Comparison of ENCODE assay signal across 8 cellular contexts in genomic region chr12:109899345-109899744, GRCh38. TPM values are rescaled to one million over a fixed set of nuclear protein-coding genes. Genes with fewer than 3 reads are reported as not detected.
DNase-seq lines count a peak whose midpoint lies in the region; ATAC-seq and TF ChIP-seq lines count a peak whose summit lies in the region.
"Not testable (repeated sequence)": the region's sequence is repeated elsewhere in the genome, so short reads cannot be mapped to it uniquely, and the experiment has no call there.

No MANE protein-coding gene starts in this region.

- POLR2A ChIA-PET in activated CD4-positive, alpha-beta memory T cell treated with anti-CD3 and anti-CD28 coated beads for 36 hours (lab: Charles Lee) = not testable (repeated sequence)

- in situ Hi-C loops in transverse colon (cut with MboI; ENCODE audit: low pct_ligation_motif_present in 1 of 4, low pct_unique_long_range_greater_than_20kb in 1 of 4, low sequenced_read_pairs in 3 of 4) = not testable (repeated sequence)

- H3K4me1 Mint-ChIP-seq in Calu3 (ENCODE audit: low read depth, unreplicated experiment) = peaks cover 23% of the 10 kb centered on the region
- peaks cover 22% of the 10 kb centered on the region for H3K4me1 Mint-ChIP-seq in activated CD4-positive, alpha-beta memory T cell treated with anti-CD3 and anti-CD28 coated beads for 36 hours (ENCODE audit: low read depth)

- ATAC-seq in body of pancreas, psoas muscle: not testable (repeated sequence)

- not testable (repeated sequence) for H3K9me3 ChIP-seq in body of pancreas; mesodermal cell (ENCODE audit: control insufficient read depth, low read length); psoas muscle; transverse colon

- DNase-seq in Calu3; NB4 (ENCODE audit: low read depth); activated CD4-positive, alpha-beta memory T cell treated with anti-CD3 and anti-CD28 coated beads for 36 hours; body of pancreas; fibroblast of mammary gland (ENCODE audit: low read depth); psoas muscle; transverse colon: not testable (repeated sequence)

- WGBS in body of pancreas, 2 donors = 84 to 85% methylated on average over 15 of the region's 15 CpGs
- 85 to 99% methylated on average over 15 of the region's 15 CpGs for WGBS in mesodermal cell (ENCODE audit: insufficient coverage in 2 of 2), 2 experiments
- 90 to 94% (median 92%) methylated on average over 15 of the region's 15 CpGs for WGBS in psoas muscle, 3 donors
- 92 to 94% methylated on average over 9 to 15 of the region's 15 CpGs for WGBS in transverse colon (ENCODE audit: low coverage in 1 of 2), 2 donors

- H3K27me3 ChIP-seq in body of pancreas; psoas muscle (ENCODE audit: insufficient read depth in 3 of 3, low read length in 2 of 3); transverse colon: not testable (repeated sequence)

- H3K36me3 Mint-ChIP-seq in Calu3 (ENCODE audit: insufficient read depth, unreplicated experiment) = peaks cover 39% of the 10 kb centered on the region
- H3K36me3 Mint-ChIP-seq in activated CD4-positive, alpha-beta memory T cell treated with anti-CD3 and anti-CD28 coated beads for 36 hours = peaks cover 12% of the 10 kb centered on the region

- H3K4me3 Mint-ChIP-seq in Calu3 (ENCODE audit: low read depth, unreplicated experiment) = peak overlapping the region; percentile 96
- peak overlapping the region; percentile 81 for H3K4me3 Mint-ChIP-seq in activated CD4-positive, alpha-beta memory T cell treated with anti-CD3 and anti-CD28 coated beads for 36 hours

- H3K27ac ChIP-seq in body of pancreas = peak overlapping the region in 3 of 4 donors; percentile 76 to 82 (median 80)
- H3K27ac ChIP-seq in mesodermal cell (ENCODE audit: low read depth, low read length, severe bottlenecking) = peak overlapping the region; percentile 74
- peak overlapping the region; percentile 78 for H3K27ac ChIP-seq in psoas muscle
- peak overlapping the region in 3 of 4 donors; percentile 81 to 87 (median 84) for H3K27ac ChIP-seq in transverse colon

- TF ChIP-seq CTCF in Calu3 (IDR thresholded peaks at IDR 0.05; ENCODE audit: unreplicated experiment); NB4 (IDR thresholded peaks at IDR 0.05; ENCODE audit: low read depth, low read length); body of pancreas (IDR thresholded peaks at IDR 0.05); fibroblast of mammary gland (conservative IDR thresholded peaks at IDR 0.05; ENCODE audit: control insufficient read depth, insufficient read depth, low read depth, low read length); psoas muscle (IDR thresholded peaks at IDR 0.05); transverse colon (IDR thresholded peaks at IDR 0.05): not testable (repeated sequence)

- CTCF ChIA-PET in Calu3 (lab: Charles Lee) = not testable (repeated sequence)
- CTCF ChIA-PET in activated CD4-positive, alpha-beta memory T cell treated with anti-CD3 and anti-CD28 coated beads for 36 hours (lab: Charles Lee) = interaction anchor here (1.4 to 2.9 kb wide), 2 partner anchors 11 to 54 kb away, joined by 6 to 10 read pairs; no protein-coding TSS in a partner anchor

- H3K4me1 ChIP-seq in body of pancreas (peaks cover 24% of the 10 kb centered on the region), psoas muscle (peaks cover 18% of the 10 kb centered on the region), transverse colon (peaks cover 4 to 24% (median 16%) of the 10 kb centered on the region in 4 donors)
- H3K4me1 ChIP-seq in mesodermal cell (ENCODE audit: control insufficient read depth, insufficient read depth, low read length, poor library complexity, severe bottlenecking) = not testable (repeated sequence)

- H3K36me3 ChIP-seq in body of pancreas (replicated peaks in 1 of 2; ENCODE audit: insufficient read depth in 1 of 2, low read depth in 2 of 2) = peaks cover 0 to 11% of the 10 kb centered on the region in 2 donors
- peaks cover 18% of the 10 kb centered on the region for H3K36me3 ChIP-seq in mesodermal cell (ENCODE audit: control insufficient read depth, insufficient read depth, low read length)
- H3K36me3 ChIP-seq in psoas muscle (ENCODE audit: insufficient read depth in 1 of 2, low read depth in 1 of 2) = peaks cover 0 to 18% of the 10 kb centered on the region in 2 donors
- peaks cover 0 to 13% (median 5%) of the 10 kb centered on the region in 4 donors for H3K36me3 ChIP-seq in transverse colon

- TF ChIP-seq EP300 in transverse colon (IDR thresholded peaks at IDR 0.05; ENCODE audit: low read depth) = not testable (repeated sequence)

- intact Hi-C loops in Calu3 (cut with micrococcal nuclease; ENCODE audit: unreplicated experiment); activated CD4-positive, alpha-beta memory T cell treated with anti-CD3 and anti-CD28 coated beads for 36 hours (cut with micrococcal nuclease); psoas muscle (cut with DNase I); transverse colon (cut with DNase I; ENCODE audit: low total_unique reads): not testable (repeated sequence)
- intact Hi-C loops in body of pancreas (cut with DNase I) = loop anchor here (5.0 kb wide), 1 partner anchor 47 kb away; no protein-coding TSS in a partner anchor

- H3K4me3 ChIP-seq in NB4 (ENCODE audit: low read depth, low read length) = peak overlapping the region; percentile 85
- H3K4me3 ChIP-seq in body of pancreas = not testable (repeated sequence)
- H3K4me3 ChIP-seq in fibroblast of mammary gland (ENCODE audit: control insufficient read depth, low read depth, low read length) = peak overlapping the region; percentile 69
- peak overlapping the region; percentile 51 for H3K4me3 ChIP-seq in mesodermal cell (ENCODE audit: extremely low read depth, insufficient read depth, low read length, poor library complexity, severe bottlenecking)
- peak overlapping the region; percentile 86 for H3K4me3 ChIP-seq in psoas muscle
- peak overlapping the region in 2 of 4 donors; percentile 68 to 81 for H3K4me3 ChIP-seq in transverse colon

- TF ChIP-seq POLR2A in NB4 (IDR thresholded peaks at IDR 0.05; ENCODE audit: extremely low read depth, insufficient read length); body of pancreas (IDR thresholded peaks at IDR 0.05); transverse colon (IDR thresholded peaks at IDR 0.05): not testable (repeated sequence)

- not testable (repeated sequence) for H3K27me3 Mint-ChIP-seq in Calu3 (ENCODE audit: unreplicated experiment); activated CD4-positive, alpha-beta memory T cell treated with anti-CD3 and anti-CD28 coated beads for 36 hours

- not testable (repeated sequence) for H3K27ac Mint-ChIP-seq in Calu3 (ENCODE audit: unreplicated experiment)
- peak overlapping the region; percentile 86 for H3K27ac Mint-ChIP-seq in activated CD4-positive, alpha-beta memory T cell treated with anti-CD3 and anti-CD28 coated beads for 36 hours

- H3K9me3 Mint-ChIP-seq in Calu3 (ENCODE audit: low read depth, unreplicated experiment); activated CD4-positive, alpha-beta memory T cell treated with anti-CD3 and anti-CD28 coated beads for 36 hours: not testable (repeated sequence)

- BruUV-seq in Calu3 (replicated peaks; lab: Mats Ljungman, UMichigan) = not testable (repeated sequence)

RNA-seq across cellular contexts. Expression of gene TCHP, which starts 0.7 kb away (rescaled TPM):
- total RNA-seq in Calu3 (2022) (28.0 and 28.8 TPM in 2 replicates), body of pancreas (10 to 100 TPM; 29.3 to 72.2 TPM), psoas muscle (10 to 100 TPM in 1 of 4 donors, 1 to 10 TPM in 3; 5.8 to 11.2 (median 8.5) TPM), transverse colon (10 to 100 TPM; 27.5 to 54.7 (median 30.7) TPM)
- 10 to 100 TPM; 21.2 to 21.3 TPM for total RNA-seq in activated CD4-positive, alpha-beta memory T cell treated with anti-CD3 and anti-CD28 coated beads for 36 hours
- 16.0 TPM for polyA plus RNA-seq in mesodermal cell (2013, experiment 1 of 2)
- 17.3 TPM for polyA plus RNA-seq in mesodermal cell (2013, experiment 2 of 2)
- 10 to 100 TPM in 1 of 3 donors, 1 to 10 TPM in 2; 4.5 to 14.8 (median 5.7) TPM for polyA plus RNA-seq in psoas muscle

RNA-seq across cellular contexts. Expression of gene GLTP, which starts 19.0 kb away (rescaled TPM):
- total RNA-seq in Calu3 (2022) = 25.7 and 27.7 TPM in 2 replicates
- 10 to 100 TPM; 20.9 to 21.1 TPM for total RNA-seq in activated CD4-positive, alpha-beta memory T cell treated with anti-CD3 and anti-CD28 coated beads for 36 hours
- 10 to 100 TPM; 21.1 to 27.8 TPM for total RNA-seq in body of pancreas
- 25.3 TPM for polyA plus RNA-seq in mesodermal cell (2013, experiment 1 of 2)
- polyA plus RNA-seq in mesodermal cell (2013, experiment 2 of 2) = 24.8 TPM
- 10 to 100 TPM; 15.3 to 23.3 (median 16.9) TPM for total RNA-seq in psoas muscle
- 10 to 100 TPM; 12.1 to 18.7 (median 18.2) TPM for polyA plus RNA-seq in psoas muscle
- 100 to 1,000 TPM in 3 of 4 donors, 10 to 100 TPM in 1; 35.6 to 287 (median 167) TPM for total RNA-seq in transverse colon
